Comparison of ENCODE assay signal across 8 cellular contexts in genomic region chr2:136378712-136379595, GRCh38.
DNase-seq lines count a peak whose midpoint lies in the region; ATAC-seq and TF ChIP-seq lines count a peak whose summit lies in the region.

No MANE protein-coding gene starts in this region.

- no peaks in the 10 kb centered on the region for H3K9me3 ChIP-seq in T-helper 17 cell (ENCODE audit: control insufficient read depth, low read length, poor library complexity, severe bottlenecking)

- intact Hi-C loops in posterior vena cava (cut with DNase I) = loop anchor here in 1 of 2 donors (10.0 kb wide), 1 partner anchor 454 kb away; no protein-coding TSS in a partner anchor

- no peak overlapping the region for H3K4me3 Mint-ChIP-seq in T-helper 17 cell

- peak overlapping the region; percentile 98 for H3K27ac Mint-ChIP-seq in T-helper 17 cell

- peak; percentile 79 for TF ChIP-seq CTCF in astrocyte of the cerebellum (IDR thresholded peaks at IDR 0.05; ENCODE audit: low read depth, low read length, missing control alignments)

- H3K27me3 Mint-ChIP-seq in T-helper 17 cell = no peaks in the 10 kb centered on the region

- in situ Hi-C loops in astrocyte of the cerebellum (cut with HindIII; ENCODE audit: low sequenced_read_pairs) = no loop called here

- DNase-seq in NCI-H1436 (lab: John Stamatoyannopoulos, UW) (peak; percentile 48), NCI-H1436 treated with DMSO at 0.1 percent for 48 hours (lab: John Stamatoyannopoulos, UW) (no peak), NCI-H1105 (lab: John Stamatoyannopoulos, UW) (peak; percentile 61), T-helper 17 cell (peak; percentile 28 to 69 (median 46)), astrocyte of the cerebellum (ENCODE audit: low read depth) (peak; percentile 41), iris pigment epithelial cell (ENCODE audit: low read depth) (peak; percentile 60), posterior vena cava (ENCODE audit: low spot score) (no peak)
- peak; percentile 61 to 70 for DNase-seq in stimulated activated CD4-positive, alpha-beta T cell treated with anti-CD3 and anti-CD28 coated beads, Interleukin-4, amount 100 ng/mL, for 4 hours

- peak; percentile 47 for ATAC-seq in T-helper 17 cell

- no peak overlapping the region for H3K4me3 ChIP-seq in astrocyte of the cerebellum (ENCODE audit: low read depth, low read length)

- H3K36me3 Mint-ChIP-seq in T-helper 17 cell (ENCODE audit: low read depth) = no peaks in the 10 kb centered on the region

- peaks cover 50% of the 10 kb centered on the region for H3K4me1 Mint-ChIP-seq in T-helper 17 cell

Comparison
In these comparisons a context has a peak if more than half of its experiments do, and no peak if none do; other contexts are left out.
1. DNase-seq: peak in NCI-H1436 (single experiment), NCI-H1105 (single experiment), T-helper 17 cell (3 of 3), astrocyte of the cerebellum (single experiment), iris pigment epithelial cell (single experiment) and stimulated activated CD4-positive, alpha-beta T cell treated with anti-CD3 and anti-CD28 coated beads, Interleukin-4, amount 100 ng/mL, for 4 hours (2 of 2); none in NCI-H1436 treated with DMSO at 0.1 percent for 48 hours (single experiment) and posterior vena cava (single experiment).